Comparison of ENCODE assay signal across 8 cellular contexts in genomic region chr20:13546497-13547131, GRCh38.
DNase-seq lines count a peak whose midpoint lies in the region; ATAC-seq, FAIRE-seq and TF ChIP-seq lines count a peak whose summit lies in the region.

No MANE protein-coding gene starts in this region.

- H3K9ac ChIP-seq in H9 (ENCODE audit: extremely low read depth, insufficient read length, low read length) (no peak overlapping the region), GM12878 (ENCODE audit: control insufficient read depth, insufficient read depth, low read length) (no peak overlapping the region)

- H3K9me3 Mint-ChIP-seq in H9 = no peaks in the 10 kb centered on the region

- TF ChIP-seq EP300 in GM12878 (IDR thresholded peaks at IDR 0.05; ENCODE audit: borderline replicate concordance in 1 of 2, control insufficient read depth in 1 of 2, low read depth in 2 of 2, low read length in 2 of 2) = no peak

- H3K4me2 ChIP-seq in H9 (ENCODE audit: insufficient read depth, insufficient read length, low read length) (no peak overlapping the region), GM12878 (ENCODE audit: control insufficient read depth, insufficient read depth) (no peak overlapping the region)

- no peak for TF ChIP-seq POLR2A in GM12878 (IDR thresholded peaks at IDR 0.05; ENCODE audit: low read depth, low read length)

- SMC1A ChIA-PET in GM12878 (lab: Charles Lee; ENCODE audit: uncharacterized antibody, unreplicated experiment) = interaction anchor here (0.6 to 7.4 kb wide), 68 partner anchors 9 to 622 kb away, joined by 3 to 159 read pairs (median 5); no protein-coding TSS in a partner anchor

- H2BK5ac ChIP-seq in H9 (ENCODE audit: insufficient read length, low read length) = no peak overlapping the region

- H3K79me1 ChIP-seq in H9 (ENCODE audit: insufficient read depth, low read depth, low read length, poor library complexity, severe bottlenecking) = no peaks in the 10 kb centered on the region

- H3K27me3 Mint-ChIP-seq in H9 (ENCODE audit: low read depth) = no peaks in the 10 kb centered on the region

- no peak overlapping the region for H3K56ac ChIP-seq in H9 (ENCODE audit: insufficient read length, low read depth, low read length)

- peak; percentile 85 for TF ChIP-seq RAD21 in GM12878 (IDR thresholded peaks at IDR 0.05; ENCODE audit: insufficient read depth, low read depth, low read length)

- H3K14ac ChIP-seq in H9 (ENCODE audit: insufficient read depth, low read length) = no peak overlapping the region

- no CpG with 5 or more reads among the region's 2 CpGs for WGBS in H9 (ENCODE audit: extremely low coverage, insufficient read length, low lambda C conversion rate)
- WGBS in GM12878 (ENCODE audit: insufficient coverage, insufficient replicate concordance, low lambda C conversion rate, missing lambda C conversion rate) = 0% methylated on average over 2 of the region's 2 CpGs

- no peak overlapping the region for H2AK5ac ChIP-seq in H9 (ENCODE audit: insufficient read length, low read length)

- ATAC-seq in GM12878 = peak; percentile 95
- ATAC-seq in HG02588 (IDR thresholded peaks at IDR 0.05; ENCODE audit: unreplicated experiment) = no peak

- no peak overlapping the region for H2BK15ac ChIP-seq in H9 (ENCODE audit: low read depth, low read length)

- POLR2A ChIA-PET in GM12878 (lab: Charles Lee) = interaction anchor here (0.6 to 2.6 kb wide), 8 partner anchors 12 to 428 kb away, joined by 3 to 7 read pairs (median 3); no protein-coding TSS in a partner anchor

- no peaks in the 10 kb centered on the region for H3K23me2 ChIP-seq in H9 (ENCODE audit: insufficient read length, low read depth, low read length, poor library complexity, severe bottlenecking)

- no peak overlapping the region for H3K4ac ChIP-seq in H9 (ENCODE audit: low read depth, low read length)

- RAD21 ChIA-PET in GM12878 (lab: Charles Lee; ENCODE audit: unreplicated experiment) = interaction anchor here (0.6 to 6.7 kb wide), 48 partner anchors 9 to 622 kb away, joined by 3 to 139 read pairs (median 6); partner anchors contain the start of genes ESF1 and NDUFAF5

- intact Hi-C loops in GM12878 (cut with micrococcal nuclease; ENCODE audit: unreplicated experiment) = loop anchor here (1.0 kb wide), 4 partner anchors 87 to 621 kb away; no protein-coding TSS in a partner anchor

- peak; percentile 91 for TF ChIP-seq CTCF in H9 (conservative IDR thresholded peaks at IDR 0.05)
- TF ChIP-seq CTCF in GM12878 (IDR thresholded peaks at IDR 0.05 in 2 of 3, conservative IDR thresholded peaks at IDR 0.05 in 1 of 3; ENCODE audit: control insufficient read depth in 2 of 3, extremely low read depth in 1 of 3, insufficient read depth in 1 of 3, low read depth in 3 of 3, low read length in 3 of 3) = peak; percentile 80 to 84 (median 81)

- in situ Hi-C loops in GM12878 (cut with MboI) = loop anchor here (5.0 kb wide), 1 partner anchor 429 kb away; no protein-coding TSS in a partner anchor

- no peak overlapping the region for H3K18ac ChIP-seq in H9 (ENCODE audit: insufficient read length, low read depth, low read length)

- peak; percentile 60 for DNase-seq in GM03348 (ENCODE audit: low spot score)
- peak; percentile 76 for DNase-seq in H9
- peak; percentile 72 for DNase-seq in NCI-H1105 (lab: John Stamatoyannopoulos, UW)
- DNase-seq in T1000 (lab: John Stamatoyannopoulos, UW) = peak; percentile 24
- peak; percentile 17 for DNase-seq in GM12878 (ENCODE audit: low read depth, low spot score)
- peak; percentile 65 for DNase-seq in iPS-NIHi7 (ENCODE audit: extremely low spot score)
- DNase-seq in stimulated activated CD4-positive, alpha-beta T cell treated with anti-CD3 and anti-CD28 coated beads, Interleukin-15, amount 100 ng/mL, for 24 hours = peak; percentile 81

- H3K27ac ChIP-seq in H9 (ENCODE audit: insufficient read length, low read depth, low read length) = no peak overlapping the region
- H3K27ac ChIP-seq in GM12878 (ENCODE audit: control insufficient read depth, insufficient read depth) = no peak overlapping the region

- H3T11ph ChIP-seq in H9 (ENCODE audit: low read length) = no peak overlapping the region

- no peak overlapping the region for H2BK20ac ChIP-seq in H9 (ENCODE audit: low read depth, low read length, poor library complexity, severe bottlenecking)

- no peaks in the 10 kb centered on the region for H3K4me1 ChIP-seq in H9 (ENCODE audit: insufficient read depth, low read length)
- H3K4me1 ChIP-seq in GM12878 (ENCODE audit: control insufficient read depth, insufficient read depth, low read length) = no peaks in the 10 kb centered on the region

- H2AFZ ChIP-seq in H9 (ENCODE audit: low read length) (no peak overlapping the region), GM12878 (ENCODE audit: control insufficient read depth, low read depth, low read length) (no peak overlapping the region)

- H3K36me3 ChIP-seq in GM12878 (ENCODE audit: control insufficient read depth in 2 of 2, insufficient read depth in 2 of 2, low read length in 1 of 2) = no peaks in the 10 kb centered on the region

- no peaks in the 10 kb centered on the region for H3K79me2 ChIP-seq in H9 (ENCODE audit: insufficient read depth, low read length)
- no peaks in the 10 kb centered on the region for H3K79me2 ChIP-seq in GM12878 (ENCODE audit: control insufficient read depth, insufficient read depth, low read length)

- CTCF ChIA-PET in GM12878 (lab: Yijun Ruan, JAX) = interaction anchor here (0.6 to 7.4 kb wide), 94 partner anchors 8 to 769 kb away, joined by 3 to 177 read pairs (median 5); partner anchors contain the start of genes ESF1 and NDUFAF5

- H3K36me3 Mint-ChIP-seq in H9 (ENCODE audit: insufficient read depth in 1 of 3, low read depth in 3 of 3) = no peaks in the 10 kb centered on the region

- H3K4me3 ChIP-seq in GM12878 = no peak overlapping the region

- H3K27ac Mint-ChIP-seq in H9 = peak overlapping the region in 1 of 3 experiments; percentile 52; a peak in 1 of 7 replicates

- H3K27me3 ChIP-seq in H9 (ENCODE audit: insufficient read depth, low read length) (no peaks in the 10 kb centered on the region), GM12878 (replicated peaks in 1 of 2; ENCODE audit: control insufficient read depth in 2 of 2, insufficient read depth in 2 of 2, low read length in 1 of 2) (no peaks in the 10 kb centered on the region)

- no peak overlapping the region for H3K23ac ChIP-seq in H9 (ENCODE audit: insufficient read length, low read depth, low read length)

- H2BK120ac ChIP-seq in H9 (ENCODE audit: low read depth, low read length, poor library complexity, severe bottlenecking) = no peak overlapping the region

- H4K20me1 ChIP-seq in H9 (ENCODE audit: control insufficient read depth, insufficient read depth, insufficient read length) = no peaks in the 10 kb centered on the region
- H4K20me1 ChIP-seq in GM12878 (ENCODE audit: control insufficient read depth, insufficient read depth) = no peaks in the 10 kb centered on the region

- H4K8ac ChIP-seq in H9 (replicated peaks; ENCODE audit: insufficient read length, low read depth, low read length) = no peak overlapping the region

- H3K9me3 ChIP-seq in H9 (ENCODE audit: control insufficient read depth, low read depth, low read length) (no peaks in the 10 kb centered on the region), GM12878 (replicated peaks; ENCODE audit: control insufficient read depth, insufficient read depth, low read length) (no peaks in the 10 kb centered on the region)

- H3K4me1 Mint-ChIP-seq in H9 = peaks cover 2 to 14% of the 10 kb centered on the region in 2 experiments; a peak in 3 of 4 replicates

- peak; percentile 94 for FAIRE-seq in GM12878 (lab: Jason Lieb, UNC)

- BruUV-seq in GM12878 (replicated peaks; lab: Mats Ljungman, UMichigan) = no TSS peak

- H2BK12ac ChIP-seq in H9 (ENCODE audit: insufficient read length, low read depth, low read length) = no peak overlapping the region

- no peak overlapping the region for H4K5ac ChIP-seq in H9 (ENCODE audit: insufficient read length, low read depth, low read length)

- H4K91ac ChIP-seq in H9 (ENCODE audit: insufficient read length, low read depth, low read length) = no peak overlapping the region

- no peak overlapping the region for H3K4me3 Mint-ChIP-seq in H9

TF ChIP-seq in GM12878, 131 proteins besides CTCF, POLR2A, EP300 and RAD21:
- no peak for TF ChIP-seq YBX1 (IDR thresholded peaks at IDR 0.05)
- TF ChIP-seq SUPT20H (IDR thresholded peaks at IDR 0.05; ENCODE audit: borderline replicate concordance, control insufficient read depth, low read depth, low read length) = no peak
- TF ChIP-seq BCL3 (IDR thresholded peaks at IDR 0.05; ENCODE audit: borderline replicate concordance, insufficient read depth, low read depth, low read length, poor library complexity, severe bottlenecking) = no peak
- TF ChIP-seq YY1 (IDR thresholded peaks at IDR 0.05; ENCODE audit: low read depth, low read length) = peak; percentile 61
- TF ChIP-seq SMC3 (IDR thresholded peaks at IDR 0.05; ENCODE audit: borderline replicate concordance, low read length) = peak; percentile 83
- 0 out of 2 replicates have a peak, but pooled peaks have one; percentile 18 for TF ChIP-seq FOXM1 (IDR thresholded peaks at IDR 0.05; ENCODE audit: low read depth, low read length)

Comparison
In these comparisons a context has a peak if more than half of its experiments do, and no peak if none do; other contexts are left out.
1. DNase-seq: peak in every context shown above with its lines; median percentile 81 in stimulated activated CD4-positive, alpha-beta T cell treated with anti-CD3 and anti-CD28 coated beads, Interleukin-15, amount 100 ng/mL, for 24 hours; 76 in H9; 72 in NCI-H1105; 65 in iPS-NIHi7; 60 in GM03348; 24 in T1000; 17 in GM12878.